ENCODE assay signal across 20 cellular contexts in the genomic region with DNA sequence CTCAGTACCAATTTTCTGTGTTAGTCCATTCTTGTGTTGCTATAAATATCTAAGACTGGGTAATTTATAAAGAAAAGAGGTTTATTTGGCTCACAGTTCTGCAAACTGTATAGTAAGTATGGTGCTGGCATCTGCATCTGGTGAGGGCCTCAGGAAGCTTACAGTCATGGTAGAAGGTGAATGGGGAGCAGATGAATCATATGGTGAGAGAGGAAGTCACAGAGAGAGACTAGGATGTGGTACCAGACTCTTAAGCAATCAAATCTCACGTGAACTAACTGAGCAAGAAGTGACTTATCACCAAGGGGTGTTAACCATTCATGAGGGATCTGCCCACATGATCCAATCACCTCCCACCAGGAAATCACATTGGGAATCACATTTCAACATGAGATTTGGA.
DNase-seq lines count a peak whose midpoint lies in the region; ATAC-seq and TF ChIP-seq lines count a peak whose summit lies in the region.
"Had no signal": no experiment of that assay in that cellular context is flagged by ENCODE, and none has a peak within 500 bp of the region (broad histone marks: within the 10 kb centered on the region; RNA-seq: fewer than 3 reads in every experiment).

No MANE protein-coding gene starts in this region.

- no peaks in the 10 kb centered on the region for H3K9me3 ChIP-seq in sigmoid colon
- H3K9me3 ChIP-seq: adrenal gland, colonic mucosa, lower lobe of right lung, right lobe of liver, transverse colon had no signal

- no peaks in the 10 kb centered on the region for H3K36me3 ChIP-seq in sigmoid colon
- H3K36me3 ChIP-seq: adrenal gland, colonic mucosa, lower lobe of right lung, right lobe of liver, transverse colon had no signal

- 67 to 69% methylated on average over 1 of the region's 1 CpG for WGBS in sigmoid colon, 2 donors

- in situ Hi-C loops in KBM-7 (cut with MboI; ENCODE audit: low pct_unique_long_range_greater_than_20kb, low sequenced_read_pairs): no loop called here

- intact Hi-C loops in left colon (cut with DNase I, micrococcal nuclease) (no loop called here), sigmoid colon (cut with DNase I) (no loop called here)

- TF ChIP-seq POLR2A in sigmoid colon (IDR thresholded peaks at IDR 0.05): no peak

- DNase-seq in CD1c-positive myeloid dendritic cell (ENCODE audit: extremely low spot score) (peak; percentile 76), KBM-7 (peak; percentile 60), SKM-1 treated with dmso at 0.1 percent for 144 hours (lab: John Stamatoyannopoulos, UW; ENCODE audit: unreplicated experiment) (peak; percentile 69), left colon (no peak), 8988T (no peak), sigmoid colon (no peak)
- DNase-seq: activated CD4-positive, CD25-positive, alpha-beta regulatory T cell treated with anti-CD3 and anti-CD28 coated beads, Interleukin-2, amount 50 U/mL, for 72 hours; activated CD8-positive, alpha-beta memory T cell treated with anti-CD3 and anti-CD28 coated beads for 24 hours; activated naive CD4-positive, alpha-beta T cell treated with Interleukin-2 at 50 U/mL for 16 hours; activated T-cell treated with anti-CD3 and anti-CD28 coated beads, Interleukin-2, amount 50 U/mL, for 24 hours; adrenal gland; CD4-positive, alpha-beta memory T cell; colonic mucosa; lower lobe of right lung; MM.1S; NCI-H1694; right lobe of liver; transverse colon had no signal

- ATAC-seq in left colon (peak; percentile 40), GM21390 (IDR thresholded peaks at IDR 0.05; ENCODE audit: unreplicated experiment) (no peak), HG03378 (IDR thresholded peaks at IDR 0.05; ENCODE audit: unreplicated experiment) (no peak)
- ATAC-seq: right lobe of liver had no signal

- H3K4me1 ChIP-seq in sigmoid colon: peaks cover 0 to 13% (median 5%) of the 10 kb centered on the region in 4 donors
- H3K4me1 ChIP-seq: adrenal gland, colonic mucosa, lower lobe of right lung, right lobe of liver, transverse colon had no signal

- TF ChIP-seq CTCF in sigmoid colon (IDR thresholded peaks at IDR 0.05): no peak

- H3K27me3 ChIP-seq in sigmoid colon: no peaks in the 10 kb centered on the region
- H3K27me3 ChIP-seq: adrenal gland, colonic mucosa, right lobe of liver, transverse colon had no signal

- TF ChIP-seq EP300 in sigmoid colon (IDR thresholded peaks at IDR 0.05): no peak

- no peak overlapping the region for H3K27ac ChIP-seq in sigmoid colon
- H3K27ac ChIP-seq: adrenal gland, colonic mucosa, lower lobe of right lung, right lobe of liver, transverse colon had no signal

- no peak overlapping the region for H3K4me3 ChIP-seq in sigmoid colon
- H3K4me3 ChIP-seq: adrenal gland, colonic mucosa, lower lobe of right lung, right lobe of liver, transverse colon had no signal

Comparison
In these comparisons a context has a peak if more than half of its experiments do, and no peak if none do; other contexts are left out.
1. DNase-seq: peak in CD1c-positive myeloid dendritic cell (single experiment), KBM-7 (single experiment) and SKM-1 treated with dmso at 0.1 percent for 144 hours (single experiment); none in left colon (0 of 2), 8988T (single experiment) and sigmoid colon (single experiment).